ENCODE assay signal across 26 cellular contexts in genomic region chr7:93036149-93036640, GRCh38.
DNase-seq lines count a peak whose midpoint lies in the region; ATAC-seq and TF ChIP-seq lines count a peak whose summit lies in the region.
"Had no signal": no experiment of that assay in that cellular context is flagged by ENCODE, and none has a peak within 500 bp of the region (broad histone marks: within the 10 kb centered on the region; RNA-seq: fewer than 3 reads in every experiment).

No MANE protein-coding gene starts in this region.

- POLR2A ChIA-PET in activated CD4-positive, alpha-beta T cell treated with anti-CD3 and anti-CD28 coated beads for 36 hours (lab: Charles Lee) = interaction anchor here (0.6 to 0.9 kb wide), 2 partner anchors 132 to 312 kb away, joined by 4 to 10 read pairs; no protein-coding TSS in a partner anchor

- DNase-seq in activated CD4-positive, alpha-beta T cell treated with anti-CD3 and anti-CD28 coated beads for 36 hours = no peak
- DNase-seq in activated CD4-positive, alpha-beta T cell treated with anti-CD3 and anti-CD28 coated beads for 4 hours = no peak
- no peak for DNase-seq in DND-41
- no peak for DNase-seq in T-helper 17 cell
- no peak for DNase-seq in posterior cingulate gyrus
- DNase-seq: activated CD4-positive, alpha-beta T cell treated with anti-CD3 and anti-CD28 coated beads, Interleukin-2, amount 50 U/mL, for 1 hour; activated T-cell treated with anti-CD3 and anti-CD28 coated beads for 4 hours; adrenal gland; brain microvascular endothelial cell; effector CD8-positive, alpha-beta T cell; immature natural killer cell; Kasumi-1; naive thymus-derived CD4-positive, alpha-beta T cell; NCI-H187; NCI-H345; NCI-H774; SHP77; uterus had no signal

- peaks cover 20% of the 10 kb centered on the region for H3K4me1 Mint-ChIP-seq in activated CD4-positive, alpha-beta T cell treated with anti-CD3 and anti-CD28 coated beads for 36 hours
- H3K4me1 Mint-ChIP-seq in activated naive CD8-positive, alpha-beta T cell (ENCODE audit: low read depth) = peaks cover 17% of the 10 kb centered on the region
- peaks cover 5% of the 10 kb centered on the region for H3K4me1 Mint-ChIP-seq in T-helper 17 cell
- H3K4me1 Mint-ChIP-seq: immature natural killer cell had no signal

- H3K79me2 ChIP-seq in DND-41 (ENCODE audit: insufficient read depth, low read length) = no peaks in the 10 kb centered on the region
- H3K79me2 ChIP-seq: hepatocyte had no signal

- no peaks in the 10 kb centered on the region for H3K9me3 ChIP-seq in DND-41 (ENCODE audit: insufficient read depth, low read length, severe bottlenecking)
- no peaks in the 10 kb centered on the region for H3K9me3 ChIP-seq in T-helper 17 cell (ENCODE audit: control insufficient read depth, low read length, poor library complexity, severe bottlenecking)
- H3K9me3 ChIP-seq: adrenal gland, uterus had no signal

- H2AFZ ChIP-seq in DND-41 (ENCODE audit: low read depth, low read length) = no peak overlapping the region
- H2AFZ ChIP-seq: hepatocyte had no signal

- no peak for TF ChIP-seq CTCF in DND-41 (IDR thresholded peaks at IDR 0.05; ENCODE audit: borderline replicate concordance, extremely low read depth, low read length, poor library complexity, severe bottlenecking)

- no peaks in the 10 kb centered on the region for H3K4me1 ChIP-seq in DND-41 (ENCODE audit: insufficient read depth, low read length)
- H3K4me1 ChIP-seq: adrenal gland, foreskin keratinocyte, right atrium auricular region, uterus had no signal

- peak overlapping the region; percentile 74 for H3K27ac Mint-ChIP-seq in activated CD4-positive, alpha-beta T cell treated with anti-CD3 and anti-CD28 coated beads for 36 hours
- H3K27ac Mint-ChIP-seq in activated naive CD8-positive, alpha-beta T cell = peak overlapping the region; percentile 72
- H3K27ac Mint-ChIP-seq in T-helper 17 cell = no peak overlapping the region
- H3K27ac Mint-ChIP-seq: immature natural killer cell had no signal

- CTCF ChIA-PET in activated CD4-positive, alpha-beta T cell treated with anti-CD3 and anti-CD28 coated beads for 36 hours (lab: Charles Lee) = interaction anchor here (0.9 to 1.6 kb wide), 5 partner anchors 13 to 205 kb away, joined by 3 to 5 read pairs (median 3); no protein-coding TSS in a partner anchor

- no peak overlapping the region for H3K4me2 ChIP-seq in DND-41 (ENCODE audit: insufficient read depth, low read length)
- H3K4me2 ChIP-seq: BLaER1 treated with 17β-estradiol and CSF1 and Interleukin-3, amounts not matched to agents 10 nM and 100 nM; hepatocyte had no signal

- peaks cover 12% of the 10 kb centered on the region for H3K9me3 Mint-ChIP-seq in activated CD4-positive, alpha-beta T cell treated with anti-CD3 and anti-CD28 coated beads for 36 hours (ENCODE audit: low read depth)
- H3K9me3 Mint-ChIP-seq in activated naive CD8-positive, alpha-beta T cell (ENCODE audit: low read depth) = peaks cover 16% of the 10 kb centered on the region

- H3K27me3 Mint-ChIP-seq in activated CD4-positive, alpha-beta T cell treated with anti-CD3 and anti-CD28 coated beads for 36 hours = no peaks in the 10 kb centered on the region
- no peaks in the 10 kb centered on the region for H3K27me3 Mint-ChIP-seq in activated naive CD8-positive, alpha-beta T cell
- H3K27me3 Mint-ChIP-seq in T-helper 17 cell = no peaks in the 10 kb centered on the region
- H3K27me3 Mint-ChIP-seq: naive thymus-derived CD4-positive, alpha-beta T cell had no signal

- H3K36me3 ChIP-seq in DND-41 (ENCODE audit: insufficient read depth, low read length) = no peaks in the 10 kb centered on the region
- H3K36me3 ChIP-seq: adrenal gland; BLaER1 treated with 17β-estradiol and CSF1 and Interleukin-3, amounts not matched to agents 10 nM and 100 nM; brain microvascular endothelial cell; right atrium auricular region; uterus had no signal

- peak; percentile 13 for ATAC-seq in activated CD4-positive, alpha-beta T cell treated with anti-CD3 and anti-CD28 coated beads for 36 hours
- ATAC-seq in DND-41 (ENCODE audit: insufficient read depth, low read depth) (0 out of 3 replicates have a peak, but pooled peaks have one; percentile 22), HG03025 (IDR thresholded peaks at IDR 0.05; ENCODE audit: low FRiP score, unreplicated experiment) (peak; percentile 5), HG03378 (IDR thresholded peaks at IDR 0.05; ENCODE audit: unreplicated experiment) (no peak), T-helper 17 cell (no peak)
- ATAC-seq: left lobe of liver had no signal

- H3K36me3 Mint-ChIP-seq in activated CD4-positive, alpha-beta T cell treated with anti-CD3 and anti-CD28 coated beads for 36 hours (ENCODE audit: low read depth) = no peaks in the 10 kb centered on the region
- H3K36me3 Mint-ChIP-seq in activated naive CD8-positive, alpha-beta T cell = peaks cover 6% of the 10 kb centered on the region
- no peaks in the 10 kb centered on the region for H3K36me3 Mint-ChIP-seq in T-helper 17 cell (ENCODE audit: low read depth)

- H3K4me3 ChIP-seq in DND-41 (ENCODE audit: low read depth in 1 of 2, low read length in 2 of 2) = no peak overlapping the region
- H3K4me3 ChIP-seq: adrenal gland; BLaER1 treated with 17β-estradiol and CSF1 and Interleukin-3, amounts not matched to agents 10 nM and 100 nM; hepatocyte; right atrium auricular region; uterus had no signal

- no peak overlapping the region for H3K9ac ChIP-seq in DND-41 (ENCODE audit: low read depth, low read length)
- H3K9ac ChIP-seq: BLaER1 treated with 17β-estradiol and CSF1 and Interleukin-3, amounts not matched to agents 10 nM and 100 nM had no signal

- H3K4me3 Mint-ChIP-seq in activated CD4-positive, alpha-beta T cell treated with anti-CD3 and anti-CD28 coated beads for 36 hours = no peak overlapping the region
- no peak overlapping the region for H3K4me3 Mint-ChIP-seq in activated naive CD8-positive, alpha-beta T cell
- H3K4me3 Mint-ChIP-seq in T-helper 17 cell = no peak overlapping the region
- H3K4me3 Mint-ChIP-seq: immature natural killer cell had no signal

- H4K20me1 ChIP-seq in DND-41 (ENCODE audit: insufficient read depth, low read length) = no peaks in the 10 kb centered on the region
- H4K20me1 ChIP-seq: BLaER1 treated with 17β-estradiol and CSF1 and Interleukin-3, amounts not matched to agents 10 nM and 100 nM had no signal

- intact Hi-C loops in activated CD4-positive, alpha-beta T cell treated with anti-CD3 and anti-CD28 coated beads for 36 hours (cut with DNase I, micrococcal nuclease) = loop anchor here (1.0 to 5.0 kb wide), 9 partner anchors 19 to 509 kb away; partner anchors contain the start of genes PEX1 (in 1 of the 2) and RBM48 (in 1 of the 2)
- intact Hi-C loops in posterior cingulate gyrus (cut with DNase I) = no loop called here

- no peak overlapping the region for H3K27ac ChIP-seq in DND-41 (ENCODE audit: low read length)
- H3K27ac ChIP-seq: adrenal gland; BLaER1 treated with 17β-estradiol and CSF1 and Interleukin-3, amounts not matched to agents 10 nM and 100 nM; brain microvascular endothelial cell; foreskin keratinocyte; hepatocyte; right atrium auricular region; uterus had no signal

- H3K27me3 ChIP-seq in DND-41 (ENCODE audit: insufficient read depth, low read length, poor library complexity) = no peaks in the 10 kb centered on the region
- H3K27me3 ChIP-seq: adrenal gland; BLaER1 treated with 17β-estradiol and CSF1 and Interleukin-3, amounts not matched to agents 10 nM and 100 nM; brain microvascular endothelial cell; foreskin keratinocyte; hepatocyte; right atrium auricular region; uterus had no signal

Comparison
In these comparisons a context has a peak if more than half of its experiments do, and no peak if none do; other contexts are left out.
1. ATAC-seq: peak in activated CD4-positive, alpha-beta T cell treated with anti-CD3 and anti-CD28 coated beads for 36 hours (single experiment), DND-41 (single experiment) and HG03025 (single experiment); none in HG03378 (single experiment) and T-helper 17 cell (single experiment).